Comparison of ENCODE assay signal across 1 cellular context in genomic region chr3:34008191-34008590, GRCh38.
TF ChIP-seq lines count a peak whose summit lies in the region.

No MANE protein-coding gene starts in this region.

TF ChIP-seq in WTC11, 78 proteins besides CTCF, POLR2A, EP300 and RAD21 (continued from another document):
- TF ChIP-seq ATF6 (CRISPR knock-in tag; IDR thresholded peaks at IDR 0.05) = no peak
- no peak for TF ChIP-seq MYBL2 (CRISPR knock-in tag; IDR thresholded peaks at IDR 0.05)
- TF ChIP-seq USF2 (CRISPR knock-in tag; IDR thresholded peaks at IDR 0.05) = no peak
- no peak for TF ChIP-seq TP53 (CRISPR knock-in tag; IDR thresholded peaks at IDR 0.05)
- TF ChIP-seq MAX (CRISPR knock-in tag; IDR thresholded peaks at IDR 0.05) = no peak
- no peak for TF ChIP-seq ARID4B (CRISPR knock-in tag; IDR thresholded peaks at IDR 0.05; ENCODE audit: borderline replicate concordance)
- TF ChIP-seq E2F4 (CRISPR knock-in tag; IDR thresholded peaks at IDR 0.05; ENCODE audit: borderline replicate concordance, low read depth) = no peak
